In the genomic region with DNA sequence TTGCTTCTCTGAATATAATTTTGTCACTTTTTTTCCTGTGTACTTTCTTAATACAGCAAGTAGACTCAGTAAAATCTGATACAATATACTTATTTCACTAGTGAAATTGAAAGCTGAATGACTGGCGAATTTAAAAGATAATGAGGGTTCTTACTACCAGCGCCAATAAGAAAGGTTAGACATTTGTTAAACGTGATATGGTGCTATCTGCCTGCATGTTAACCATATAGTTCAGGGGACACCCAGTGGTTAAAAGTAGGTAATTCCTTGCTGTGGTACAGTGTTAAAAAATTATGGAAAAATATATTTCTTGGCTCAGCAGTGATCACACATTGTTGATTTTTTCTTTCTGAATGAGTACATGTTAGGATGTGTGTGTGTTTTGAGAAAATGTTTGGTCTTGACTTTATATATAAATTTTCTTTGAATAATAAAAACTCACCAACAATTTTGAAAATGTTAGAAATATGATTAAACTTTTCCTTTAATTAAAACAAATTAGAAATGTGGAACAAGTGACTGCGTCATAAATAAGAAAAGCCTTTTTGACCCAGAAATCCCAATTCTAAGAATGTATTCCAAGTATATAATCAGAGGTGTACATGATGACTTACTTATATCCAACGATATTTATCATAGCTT, we compare ENCODE assay signal across 8 cellular contexts. TPM values are rescaled to one million over a fixed set of nuclear protein-coding genes. Genes with fewer than 3 reads are reported as not detected.
A peak's percentile ranks its signal among the peaks of the same experiment; 100 is the strongest.
DNase-seq lines count a peak whose midpoint lies in the region; ATAC-seq, FAIRE-seq and TF ChIP-seq lines count a peak whose summit lies in the region.

No MANE protein-coding gene starts in this region.

- in situ Hi-C loops in HepG2 (cut with HindIII; ENCODE audit: extremely low pct_ligation_motif_present, low pct_unique_long_range_greater_than_20kb), result loop anchor here (5.0 kb wide), 1 partner anchor 76 kb away; no protein-coding TSS in a partner anchor

- no peak for TF ChIP-seq EP300 in HepG2 (IDR thresholded peaks at IDR 0.05; ENCODE audit: low read depth in 2 of 2, low read length in 2 of 2)
- TF ChIP-seq EP300 in HepG2 (CRISPR knock-in tag; IDR thresholded peaks at IDR 0.05; ENCODE audit: borderline replicate concordance), result no peak

- CTCF ChIA-PET in HepG2 (lab: Yijun Ruan, JAX; ENCODE audit: low intra/inter-chr PET ratio, low total read pairs), result interaction anchor here (0.8 to 2.5 kb wide), 2 partner anchors 74 to 344 kb away, joined by 3 to 25 read pairs; no protein-coding TSS in a partner anchor

- WGBS in HepG2 (ENCODE audit: low lambda C conversion rate), result 52% methylated on average over 5 of the region's 5 CpGs

- no peak overlapping the region for H3K9ac ChIP-seq in HepG2 (ENCODE audit: insufficient read depth, low read depth, low read length)

- H3K79me2 ChIP-seq in HepG2 (ENCODE audit: insufficient read depth, low read length), result no peaks in the 10 kb centered on the region

- peak; percentile 63 for FAIRE-seq in HepG2 (lab: Jason Lieb, UNC)

- peaks cover 29 to 35% of the 10 kb centered on the region in 2 donors for H3K36me3 Mint-ChIP-seq in CD14-positive monocyte

- H3K4me3 ChIP-seq in breast epithelium (no peak overlapping the region), HepG2 (replicated peaks in 1 of 3; ENCODE audit: insufficient read depth in 1 of 3, low read depth in 2 of 3, low read length in 3 of 3) (no peak overlapping the region)

- H2AFZ ChIP-seq in HepG2 (ENCODE audit: low read length), result no peak overlapping the region

- no peak overlapping the region for H3K4me2 ChIP-seq in HepG2 (ENCODE audit: low read depth, low read length)

- POLR2A ChIA-PET in HepG2 (lab: Yijun Ruan, JAX), result no interaction called here

- TF ChIP-seq CTCF in CD14-positive monocyte (IDR thresholded peaks at IDR 0.05) (peak; percentile 69), breast epithelium (IDR thresholded peaks at IDR 0.05) (peak in 2 of 3 donors; percentile 39), HepG2 (CRISPR knock-in tag; IDR thresholded peaks at IDR 0.05) (peak; percentile 63)

- DNase-seq in CD14-positive monocyte (ENCODE audit: low spot score) (no peak), NCI-H446 treated with DMSO at 0.1 percent for 48 hours (lab: John Stamatoyannopoulos, UW) (peak; percentile 33), breast epithelium (ENCODE audit: low spot score in 2 of 2) (no peak), HepG2 (ENCODE audit: low spot score) (peak; percentile 49), activated gamma-delta T cell (lab: John Stamatoyannopoulos, UW) (no peak)
- DNase-seq in activated effector memory CD4-positive, alpha-beta T cell treated with anti-CD3 and anti-CD28 coated beads, Interleukin-2, amount 50 U/mL, for 16 hours, result no peak

- intact Hi-C loops in CD14-positive monocyte (cut with micrococcal nuclease), result no loop called here
- intact Hi-C loops in breast epithelium (cut with DNase I; ENCODE audit: low total_unique reads), result no loop called here
- intact Hi-C loops in HepG2 (cut with micrococcal nuclease; ENCODE audit: unreplicated experiment), result loop anchor here (1.0 to 5.0 kb wide), 2 partner anchors 74 to 341 kb away; no protein-coding TSS in a partner anchor

- BruUV-seq in HepG2 (replicated peaks; lab: Mats Ljungman, UMichigan), result no TSS peak

- H3K9me3 ChIP-seq in breast epithelium, result no peaks in the 10 kb centered on the region
- H3K9me3 ChIP-seq in HepG2 (ENCODE audit: low read length), result no peaks in the 10 kb centered on the region

- H3K4me1 ChIP-seq in breast epithelium, result no peaks in the 10 kb centered on the region
- H3K4me1 ChIP-seq in HepG2 (ENCODE audit: insufficient read depth, low read length), result peaks cover 9% of the 10 kb centered on the region; the same call in 1 of the 2 replicates

- peak; percentile 33; the same call in 1 of the 2 replicates for TF ChIP-seq RAD21 in HepG2 (CRISPR knock-in tag; IDR thresholded peaks at IDR 0.05)

- ATAC-seq in GM18858 (IDR thresholded peaks at IDR 0.05; ENCODE audit: unreplicated experiment) (peak; percentile 77), HG03066 (IDR thresholded peaks at IDR 0.05; ENCODE audit: low read depth, unreplicated experiment) (peak; percentile 87), HepG2 (peak; percentile 95)

- no peaks in the 10 kb centered on the region for H3K36me3 ChIP-seq in breast epithelium
- H3K36me3 ChIP-seq in HepG2 (replicated peaks in 1 of 2; ENCODE audit: control insufficient read depth in 1 of 2, insufficient read depth in 2 of 2, low read length in 2 of 2), result no peaks in the 10 kb centered on the region

- peak overlapping the region in 1 of 7 donors; percentile 48 for H3K27ac Mint-ChIP-seq in CD14-positive monocyte

- no peak overlapping the region for H3K4me3 Mint-ChIP-seq in CD14-positive monocyte

- TF ChIP-seq POLR2A in breast epithelium (IDR thresholded peaks at IDR 0.05) (no peak), HepG2 (IDR thresholded peaks at IDR 0.05; ENCODE audit: insufficient read depth in 1 of 2, low read depth in 2 of 2, low read length in 2 of 2) (no peak)

- H3K27me3 ChIP-seq in breast epithelium (no peaks in the 10 kb centered on the region), HepG2 (ENCODE audit: control insufficient read depth in 1 of 2, insufficient read depth in 2 of 2, low read length in 2 of 2) (no peaks in the 10 kb centered on the region)

- no peaks in the 10 kb centered on the region for H3K27me3 Mint-ChIP-seq in CD14-positive monocyte (ENCODE audit: low read depth in 3 of 3)

- no peaks in the 10 kb centered on the region for H3K9me3 Mint-ChIP-seq in CD14-positive monocyte

- no peak overlapping the region for H3K27ac ChIP-seq in breast epithelium
- H3K27ac ChIP-seq in HepG2 (ENCODE audit: extremely low read length, insufficient read depth, low read length), result no peak overlapping the region

- peaks cover 32% of the 10 kb centered on the region for H3K4me1 Mint-ChIP-seq in CD14-positive monocyte

- no peaks in the 10 kb centered on the region for H4K20me1 ChIP-seq in HepG2 (ENCODE audit: insufficient read depth, low read length)

TF ChIP-seq in HepG2, 621 proteins besides CTCF, POLR2A, EP300 and RAD21:
- peak; percentile 77 for TF ChIP-seq STAG1 (CRISPR knock-in tag; IDR thresholded peaks at IDR 0.05)
- TF ChIP-seq NONO (IDR thresholded peaks at IDR 0.05), result no peak
- no peak for TF ChIP-seq NONO (CRISPR knock-in tag; conservative IDR thresholded peaks at IDR 0.05)
- no peak for TF ChIP-seq GLI4 (CRISPR knock-in tag; IDR thresholded peaks at IDR 0.05; ENCODE audit: borderline replicate concordance)
- TF ChIP-seq AGO2 (optimal IDR thresholded peaks at IDR 0.05; ENCODE audit: low read depth, low read length), result no peak
- TF ChIP-seq ATAD3A (CRISPR knock-in tag; IDR thresholded peaks at IDR 0.05), result no peak
- peak; percentile 71 for TF ChIP-seq SMC3 (IDR thresholded peaks at IDR 0.05; ENCODE audit: low read length)
- no peak for TF ChIP-seq ZNF441 (CRISPR knock-in tag; IDR thresholded peaks at IDR 0.05; ENCODE audit: borderline replicate concordance)
TF ChIP-seq in HepG2: peak in this region for 2.

RNA-seq across cellular contexts. Expression of gene CAST, which starts 25.8 kb away (rescaled TPM):
- polyA plus RNA-seq in CD14-positive monocyte (10 to 100 TPM; 49.6 to 76.8 TPM), HepG2 (2011; rRNA removed) (35.2 and 42.1 TPM in 2 replicates)
- total RNA-seq in breast epithelium (100 to 1,000 TPM; 221 to 400 (median 287) TPM), HepG2 (2016; rRNA removed; fragmentation: Illumina TruSeq; extraction: Trizol) (67.6 and 87.8 TPM in 2 replicates)
- total RNA-seq in HepG2 (2016; cell fraction: cytosol; rRNA removed; fragmentation: Illumina TruSeq; extraction: Trizol; ENCODE audit: low read depth), result 18.4 and 21.4 TPM in 2 replicates
- total RNA-seq in HepG2 (2016; cell fraction: insoluble cytoplasmic fraction; rRNA removed; fragmentation: Illumina TruSeq; extraction: Trizol), result 66.7 and 88.4 TPM in 2 replicates
- total RNA-seq in HepG2 (2016; cell fraction: membrane; rRNA removed; fragmentation: Illumina TruSeq; extraction: Trizol), result 52.5 and 53.1 TPM in 2 replicates
- 62.8 and 67.7 TPM in 2 replicates for total RNA-seq in HepG2 (2016; cell fraction: nucleus; rRNA removed; fragmentation: Illumina TruSeq; extraction: Trizol)
- 22.7 and 32.6 TPM in 2 replicates for polyA plus RNA-seq in HepG2 (2011; cell fraction: cytosol; rRNA removed)
- polyA plus RNA-seq in HepG2 (2011; cell fraction: nucleus; rRNA removed), result 49.5 and 52.7 TPM in 2 replicates
- polyA plus RNA-seq in HepG2 (2012), result 54.0 and 64.0 TPM in 2 replicates
- polyA plus RNA-seq in HepG2 (2016; cell fraction: cytosol; fragmentation: Illumina TruSeq; extraction: Trizol; ENCODE audit: low read depth), result 24.3 and 25.3 TPM in 2 replicates
- polyA plus RNA-seq in HepG2 (2016; cell fraction: insoluble cytoplasmic fraction; fragmentation: Illumina TruSeq; extraction: Trizol; ENCODE audit: low read depth), result 99.8 and 110 TPM in 2 replicates
- 40.8 and 51.2 TPM in 2 replicates for polyA plus RNA-seq in HepG2 (2016; cell fraction: membrane; fragmentation: Illumina TruSeq; extraction: Trizol; ENCODE audit: low read depth)
- polyA plus RNA-seq in HepG2 (2016; cell fraction: nucleus; fragmentation: Illumina TruSeq; extraction: Trizol; ENCODE audit: insufficient read depth, low read depth), result 65.5 and 67.5 TPM in 2 replicates
- 12.4 and 53.4 TPM in 2 replicates for polyA minus RNA-seq in HepG2 (2011; rRNA and poly(A)+ RNA removed; ENCODE audit: low replicate concordance)
- polyA minus RNA-seq in HepG2 (2011; cell fraction: cytosol; rRNA and poly(A)+ RNA removed), result 39.6 and 45.8 TPM in 2 replicates
- 166 and 175 TPM in 2 replicates for polyA minus RNA-seq in HepG2 (2011; cell fraction: nucleus; rRNA and poly(A)+ RNA removed)

Comparison
In these comparisons a context has a peak if more than half of its experiments do, and no peak if none do; other contexts are left out.
1. DNase-seq: peak in NCI-H446 treated with DMSO at 0.1 percent for 48 hours (single experiment) and HepG2 (single experiment); none in CD14-positive monocyte (single experiment), breast epithelium (0 of 2), activated gamma-delta T cell (single experiment) and activated effector memory CD4-positive, alpha-beta T cell treated with anti-CD3 and anti-CD28 coated beads, Interleukin-2, amount 50 U/mL, for 16 hours (single experiment).
2. Peak in every context shown above with its lines, with median percentiles within 50 percentile points of each other: CTCF ChIP-seq and ATAC-seq.